1 cellular context compared by ENCODE assay signal in the genomic region with DNA sequence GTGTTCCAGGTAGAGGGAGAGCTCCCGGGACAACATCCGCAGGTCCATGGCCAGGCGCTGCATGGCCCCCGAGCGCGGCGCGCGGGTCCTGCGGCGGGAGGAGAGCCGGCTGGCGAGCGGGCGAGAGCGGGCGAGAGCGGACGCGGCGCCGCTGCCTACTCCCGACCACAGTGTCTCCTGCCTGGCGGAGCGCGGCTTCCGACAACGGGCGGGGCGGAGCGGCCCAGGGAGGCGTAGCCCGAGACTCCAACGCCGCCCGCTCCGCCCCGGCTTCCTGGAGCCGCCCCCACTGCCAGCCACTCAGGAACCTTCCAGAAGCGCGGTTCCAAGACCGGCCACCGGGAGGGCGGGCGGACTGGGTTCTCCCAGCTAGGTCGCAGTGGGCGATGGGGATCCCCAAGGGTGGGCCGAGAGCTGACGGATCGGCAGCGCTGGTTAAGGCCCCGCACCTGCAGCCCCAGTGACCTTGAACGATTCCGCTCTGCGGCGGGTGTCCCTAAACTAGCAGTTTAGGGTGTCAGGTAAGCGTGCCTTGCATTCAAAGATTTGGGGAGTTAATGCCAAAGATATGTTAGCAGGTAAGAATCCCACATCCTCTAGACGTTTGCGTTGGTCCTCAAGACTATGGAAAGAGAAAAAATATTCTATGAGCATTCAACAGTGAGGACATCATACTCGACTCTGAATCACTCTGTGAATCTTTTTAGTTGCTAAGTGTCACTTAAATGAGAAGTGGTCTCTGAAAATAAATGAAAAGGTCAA.
TF ChIP-seq lines count a peak whose summit lies in the region.

A gene with protein sequence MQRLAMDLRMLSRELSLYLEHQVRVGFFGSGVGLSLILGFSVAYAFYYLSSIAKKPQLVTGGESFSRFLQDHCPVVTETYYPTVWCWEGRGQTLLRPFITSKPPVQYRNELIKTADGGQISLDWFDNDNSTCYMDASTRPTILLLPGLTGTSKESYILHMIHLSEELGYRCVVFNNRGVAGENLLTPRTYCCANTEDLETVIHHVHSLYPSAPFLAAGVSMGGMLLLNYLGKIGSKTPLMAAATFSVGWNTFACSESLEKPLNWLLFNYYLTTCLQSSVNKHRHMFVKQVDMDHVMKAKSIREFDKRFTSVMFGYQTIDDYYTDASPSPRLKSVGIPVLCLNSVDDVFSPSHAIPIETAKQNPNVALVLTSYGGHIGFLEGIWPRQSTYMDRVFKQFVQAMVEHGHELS (minus strand): TSS at position 172 of the 762 bp plus-strand sequence. CDS start 109 bp downstream, at position 63.

TF ChIP-seq in K562, 482 proteins besides CTCF, POLR2A, EP300 and RAD21 (continued from another document and continues in another):
- TF ChIP-seq, protein P1, sequence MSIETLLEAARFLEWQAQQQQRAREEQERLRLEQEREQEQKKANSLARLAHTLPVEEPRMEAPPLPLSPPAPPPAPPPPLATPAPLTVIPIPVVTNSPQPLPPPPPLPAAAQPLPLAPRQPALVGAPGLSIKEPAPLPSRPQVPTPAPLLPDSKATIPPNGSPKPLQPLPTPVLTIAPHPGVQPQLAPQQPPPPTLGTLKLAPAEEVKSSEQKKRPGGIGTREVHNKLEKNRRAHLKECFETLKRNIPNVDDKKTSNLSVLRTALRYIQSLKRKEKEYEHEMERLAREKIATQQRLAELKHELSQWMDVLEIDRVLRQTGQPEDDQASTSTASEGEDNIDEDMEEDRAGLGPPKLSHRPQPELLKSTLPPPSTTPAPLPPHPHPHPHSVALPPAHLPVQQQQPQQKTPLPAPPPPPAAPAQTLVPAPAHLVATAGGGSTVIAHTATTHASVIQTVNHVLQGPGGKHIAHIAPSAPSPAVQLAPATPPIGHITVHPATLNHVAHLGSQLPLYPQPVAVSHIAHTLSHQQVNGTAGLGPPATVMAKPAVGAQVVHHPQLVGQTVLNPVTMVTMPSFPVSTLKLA (conservative IDR thresholded peaks at IDR 0.05): peak in 1 of 2 experiments; percentile 49; a peak in 1 of 4 replicates
- peak; percentile 65 for TF ChIP-seq POLR2AphosphoS5 (IDR thresholded peaks at IDR 0.05; ENCODE audit: control insufficient read depth, insufficient read depth, low read depth, low read length)
- no peak for TF ChIP-seq TCFL5 (CRISPR knock-in tag; conservative IDR thresholded peaks at IDR 0.05)
- TF ChIP-seq, protein P2, sequence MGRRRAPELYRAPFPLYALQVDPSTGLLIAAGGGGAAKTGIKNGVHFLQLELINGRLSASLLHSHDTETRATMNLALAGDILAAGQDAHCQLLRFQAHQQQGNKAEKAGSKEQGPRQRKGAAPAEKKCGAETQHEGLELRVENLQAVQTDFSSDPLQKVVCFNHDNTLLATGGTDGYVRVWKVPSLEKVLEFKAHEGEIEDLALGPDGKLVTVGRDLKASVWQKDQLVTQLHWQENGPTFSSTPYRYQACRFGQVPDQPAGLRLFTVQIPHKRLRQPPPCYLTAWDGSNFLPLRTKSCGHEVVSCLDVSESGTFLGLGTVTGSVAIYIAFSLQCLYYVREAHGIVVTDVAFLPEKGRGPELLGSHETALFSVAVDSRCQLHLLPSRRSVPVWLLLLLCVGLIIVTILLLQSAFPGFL (CRISPR knock-in tag; IDR thresholded peaks at IDR 0.05): no peak
- TF ChIP-seq, protein P3, sequence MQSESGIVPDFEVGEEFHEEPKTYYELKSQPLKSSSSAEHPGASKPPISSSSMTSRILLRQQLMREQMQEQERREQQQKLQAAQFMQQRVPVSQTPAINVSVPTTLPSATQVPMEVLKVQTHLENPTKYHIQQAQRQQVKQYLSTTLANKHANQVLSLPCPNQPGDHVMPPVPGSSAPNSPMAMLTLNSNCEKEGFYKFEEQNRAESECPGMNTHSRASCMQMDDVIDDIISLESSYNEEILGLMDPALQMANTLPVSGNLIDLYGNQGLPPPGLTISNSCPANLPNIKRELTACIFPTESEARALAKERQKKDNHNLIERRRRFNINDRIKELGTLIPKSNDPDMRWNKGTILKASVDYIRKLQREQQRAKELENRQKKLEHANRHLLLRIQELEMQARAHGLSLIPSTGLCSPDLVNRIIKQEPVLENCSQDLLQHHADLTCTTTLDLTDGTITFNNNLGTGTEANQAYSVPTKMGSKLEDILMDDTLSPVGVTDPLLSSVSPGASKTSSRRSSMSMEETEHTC (IDR thresholded peaks at IDR 0.05): no peak
- TF ChIP-seq, protein P4, sequence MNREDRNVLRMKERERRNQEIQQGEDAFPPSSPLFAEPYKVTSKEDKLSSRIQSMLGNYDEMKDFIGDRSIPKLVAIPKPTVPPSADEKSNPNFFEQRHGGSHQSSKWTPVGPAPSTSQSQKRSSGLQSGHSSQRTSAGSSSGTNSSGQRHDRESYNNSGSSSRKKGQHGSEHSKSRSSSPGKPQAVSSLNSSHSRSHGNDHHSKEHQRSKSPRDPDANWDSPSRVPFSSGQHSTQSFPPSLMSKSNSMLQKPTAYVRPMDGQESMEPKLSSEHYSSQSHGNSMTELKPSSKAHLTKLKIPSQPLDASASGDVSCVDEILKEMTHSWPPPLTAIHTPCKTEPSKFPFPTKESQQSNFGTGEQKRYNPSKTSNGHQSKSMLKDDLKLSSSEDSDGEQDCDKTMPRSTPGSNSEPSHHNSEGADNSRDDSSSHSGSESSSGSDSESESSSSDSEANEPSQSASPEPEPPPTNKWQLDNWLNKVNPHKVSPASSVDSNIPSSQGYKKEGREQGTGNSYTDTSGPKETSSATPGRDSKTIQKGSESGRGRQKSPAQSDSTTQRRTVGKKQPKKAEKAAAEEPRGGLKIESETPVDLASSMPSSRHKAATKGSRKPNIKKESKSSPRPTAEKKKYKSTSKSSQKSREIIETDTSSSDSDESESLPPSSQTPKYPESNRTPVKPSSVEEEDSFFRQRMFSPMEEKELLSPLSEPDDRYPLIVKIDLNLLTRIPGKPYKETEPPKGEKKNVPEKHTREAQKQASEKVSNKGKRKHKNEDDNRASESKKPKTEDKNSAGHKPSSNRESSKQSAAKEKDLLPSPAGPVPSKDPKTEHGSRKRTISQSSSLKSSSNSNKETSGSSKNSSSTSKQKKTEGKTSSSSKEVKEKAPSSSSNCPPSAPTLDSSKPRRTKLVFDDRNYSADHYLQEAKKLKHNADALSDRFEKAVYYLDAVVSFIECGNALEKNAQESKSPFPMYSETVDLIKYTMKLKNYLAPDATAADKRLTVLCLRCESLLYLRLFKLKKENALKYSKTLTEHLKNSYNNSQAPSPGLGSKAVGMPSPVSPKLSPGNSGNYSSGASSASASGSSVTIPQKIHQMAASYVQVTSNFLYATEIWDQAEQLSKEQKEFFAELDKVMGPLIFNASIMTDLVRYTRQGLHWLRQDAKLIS (CRISPR knock-in tag; IDR thresholded peaks at IDR 0.05): no peak; the same call in 1 of the 2 replicates
- peak; percentile 62 for TF ChIP-seq RBBP5 (IDR thresholded peaks at IDR 0.05; ENCODE audit: borderline replicate concordance, insufficient read depth, low read length, poor library complexity, severe bottlenecking)
- TF ChIP-seq, protein P5, sequence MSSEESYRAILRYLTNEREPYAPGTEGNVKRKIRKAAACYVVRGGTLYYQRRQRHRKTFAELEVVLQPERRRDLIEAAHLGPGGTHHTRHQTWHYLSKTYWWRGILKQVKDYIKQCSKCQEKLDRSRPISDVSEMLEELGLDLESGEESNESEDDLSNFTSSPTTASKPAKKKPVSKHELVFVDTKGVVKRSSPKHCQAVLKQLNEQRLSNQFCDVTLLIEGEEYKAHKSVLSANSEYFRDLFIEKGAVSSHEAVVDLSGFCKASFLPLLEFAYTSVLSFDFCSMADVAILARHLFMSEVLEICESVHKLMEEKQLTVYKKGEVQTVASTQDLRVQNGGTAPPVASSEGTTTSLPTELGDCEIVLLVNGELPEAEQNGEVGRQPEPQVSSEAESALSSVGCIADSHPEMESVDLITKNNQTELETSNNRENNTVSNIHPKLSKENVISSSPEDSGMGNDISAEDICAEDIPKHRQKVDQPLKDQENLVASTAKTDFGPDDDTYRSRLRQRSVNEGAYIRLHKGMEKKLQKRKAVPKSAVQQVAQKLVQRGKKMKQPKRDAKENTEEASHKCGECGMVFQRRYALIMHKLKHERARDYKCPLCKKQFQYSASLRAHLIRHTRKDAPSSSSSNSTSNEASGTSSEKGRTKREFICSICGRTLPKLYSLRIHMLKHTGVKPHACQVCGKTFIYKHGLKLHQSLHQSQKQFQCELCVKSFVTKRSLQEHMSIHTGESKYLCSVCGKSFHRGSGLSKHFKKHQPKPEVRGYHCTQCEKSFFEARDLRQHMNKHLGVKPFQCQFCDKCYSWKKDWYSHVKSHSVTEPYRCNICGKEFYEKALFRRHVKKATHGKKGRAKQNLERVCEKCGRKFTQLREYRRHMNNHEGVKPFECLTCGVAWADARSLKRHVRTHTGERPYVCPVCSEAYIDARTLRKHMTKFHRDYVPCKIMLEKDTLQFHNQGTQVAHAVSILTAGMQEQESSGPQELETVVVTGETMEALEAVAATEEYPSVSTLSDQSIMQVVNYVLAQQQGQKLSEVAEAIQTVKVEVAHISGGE (CRISPR knock-in tag; IDR thresholded peaks at IDR 0.05): 0 out of 6 replicates have a peak, but pooled peaks of 1 of the 3 experiments have one; percentile 41
- TF ChIP-seq ZNF197 (CRISPR knock-in tag; IDR thresholded peaks at IDR 0.05; ENCODE audit: low read depth): no peak
- no peak for TF ChIP-seq PPARD (CRISPR knock-in tag; IDR thresholded peaks at IDR 0.05)
- TF ChIP-seq, protein P6, sequence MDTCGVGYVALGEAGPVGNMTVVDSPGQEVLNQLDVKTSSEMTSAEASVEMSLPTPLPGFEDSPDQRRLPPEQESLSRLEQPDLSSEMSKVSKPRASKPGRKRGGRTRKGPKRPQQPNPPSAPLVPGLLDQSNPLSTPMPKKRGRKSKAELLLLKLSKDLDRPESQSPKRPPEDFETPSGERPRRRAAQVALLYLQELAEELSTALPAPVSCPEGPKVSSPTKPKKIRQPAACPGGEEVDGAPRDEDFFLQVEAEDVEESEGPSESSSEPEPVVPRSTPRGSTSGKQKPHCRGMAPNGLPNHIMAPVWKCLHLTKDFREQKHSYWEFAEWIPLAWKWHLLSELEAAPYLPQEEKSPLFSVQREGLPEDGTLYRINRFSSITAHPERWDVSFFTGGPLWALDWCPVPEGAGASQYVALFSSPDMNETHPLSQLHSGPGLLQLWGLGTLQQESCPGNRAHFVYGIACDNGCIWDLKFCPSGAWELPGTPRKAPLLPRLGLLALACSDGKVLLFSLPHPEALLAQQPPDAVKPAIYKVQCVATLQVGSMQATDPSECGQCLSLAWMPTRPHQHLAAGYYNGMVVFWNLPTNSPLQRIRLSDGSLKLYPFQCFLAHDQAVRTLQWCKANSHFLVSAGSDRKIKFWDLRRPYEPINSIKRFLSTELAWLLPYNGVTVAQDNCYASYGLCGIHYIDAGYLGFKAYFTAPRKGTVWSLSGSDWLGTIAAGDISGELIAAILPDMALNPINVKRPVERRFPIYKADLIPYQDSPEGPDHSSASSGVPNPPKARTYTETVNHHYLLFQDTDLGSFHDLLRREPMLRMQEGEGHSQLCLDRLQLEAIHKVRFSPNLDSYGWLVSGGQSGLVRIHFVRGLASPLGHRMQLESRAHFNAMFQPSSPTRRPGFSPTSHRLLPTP (IDR thresholded peaks at IDR 0.05; ENCODE audit: borderline replicate concordance, extremely low read depth, insufficient read length): no peak
- TF ChIP-seq PCBP2 (IDR thresholded peaks at IDR 0.05; ENCODE audit: low read depth, low read length, poor library complexity, severe bottlenecking): no peak
- TF ChIP-seq, protein P7, sequence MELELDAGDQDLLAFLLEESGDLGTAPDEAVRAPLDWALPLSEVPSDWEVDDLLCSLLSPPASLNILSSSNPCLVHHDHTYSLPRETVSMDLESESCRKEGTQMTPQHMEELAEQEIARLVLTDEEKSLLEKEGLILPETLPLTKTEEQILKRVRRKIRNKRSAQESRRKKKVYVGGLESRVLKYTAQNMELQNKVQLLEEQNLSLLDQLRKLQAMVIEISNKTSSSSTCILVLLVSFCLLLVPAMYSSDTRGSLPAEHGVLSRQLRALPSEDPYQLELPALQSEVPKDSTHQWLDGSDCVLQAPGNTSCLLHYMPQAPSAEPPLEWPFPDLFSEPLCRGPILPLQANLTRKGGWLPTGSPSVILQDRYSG (tag; conservative IDR thresholded peaks at IDR 0.05; ENCODE audit: low read depth): no peak
- no peak for TF ChIP-seq ZFP30 (CRISPR knock-in tag; IDR thresholded peaks at IDR 0.05; ENCODE audit: borderline replicate concordance)
- peak; percentile 99 for TF ChIP-seq POLR2G (IDR thresholded peaks at IDR 0.05; ENCODE audit: low read depth, low read length)
- TF ChIP-seq ZNF586 (CRISPR knock-in tag; conservative IDR thresholded peaks at IDR 0.05): no peak
- no peak for TF ChIP-seq BACH1 (tag; IDR thresholded peaks at IDR 0.05)
- TF ChIP-seq TCF3 (CRISPR knock-in tag; IDR thresholded peaks at IDR 0.05): no peak
- TF ChIP-seq, protein P8, sequence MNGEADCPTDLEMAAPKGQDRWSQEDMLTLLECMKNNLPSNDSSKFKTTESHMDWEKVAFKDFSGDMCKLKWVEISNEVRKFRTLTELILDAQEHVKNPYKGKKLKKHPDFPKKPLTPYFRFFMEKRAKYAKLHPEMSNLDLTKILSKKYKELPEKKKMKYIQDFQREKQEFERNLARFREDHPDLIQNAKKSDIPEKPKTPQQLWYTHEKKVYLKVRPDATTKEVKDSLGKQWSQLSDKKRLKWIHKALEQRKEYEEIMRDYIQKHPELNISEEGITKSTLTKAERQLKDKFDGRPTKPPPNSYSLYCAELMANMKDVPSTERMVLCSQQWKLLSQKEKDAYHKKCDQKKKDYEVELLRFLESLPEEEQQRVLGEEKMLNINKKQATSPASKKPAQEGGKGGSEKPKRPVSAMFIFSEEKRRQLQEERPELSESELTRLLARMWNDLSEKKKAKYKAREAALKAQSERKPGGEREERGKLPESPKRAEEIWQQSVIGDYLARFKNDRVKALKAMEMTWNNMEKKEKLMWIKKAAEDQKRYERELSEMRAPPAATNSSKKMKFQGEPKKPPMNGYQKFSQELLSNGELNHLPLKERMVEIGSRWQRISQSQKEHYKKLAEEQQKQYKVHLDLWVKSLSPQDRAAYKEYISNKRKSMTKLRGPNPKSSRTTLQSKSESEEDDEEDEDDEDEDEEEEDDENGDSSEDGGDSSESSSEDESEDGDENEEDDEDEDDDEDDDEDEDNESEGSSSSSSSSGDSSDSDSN (IDR thresholded peaks at IDR 0.05; ENCODE audit: borderline replicate concordance in 1 of 2, low read depth in 2 of 2, low read length in 2 of 2): peak; percentile 48 to 96; a peak in 3 of 4 replicates
- TF ChIP-seq TEAD1 (CRISPR knock-in tag; IDR thresholded peaks at IDR 0.05): 0 out of 4 replicates have a peak, but pooled peaks of 1 of the 2 experiments have one; percentile 29
- TF ChIP-seq CREM (IDR thresholded peaks at IDR 0.05; ENCODE audit: low read depth): peak; percentile 63
- no peak for TF ChIP-seq KAT7 (CRISPR knock-in tag; IDR thresholded peaks at IDR 0.05; ENCODE audit: borderline replicate concordance)
- TF ChIP-seq, protein P9, sequence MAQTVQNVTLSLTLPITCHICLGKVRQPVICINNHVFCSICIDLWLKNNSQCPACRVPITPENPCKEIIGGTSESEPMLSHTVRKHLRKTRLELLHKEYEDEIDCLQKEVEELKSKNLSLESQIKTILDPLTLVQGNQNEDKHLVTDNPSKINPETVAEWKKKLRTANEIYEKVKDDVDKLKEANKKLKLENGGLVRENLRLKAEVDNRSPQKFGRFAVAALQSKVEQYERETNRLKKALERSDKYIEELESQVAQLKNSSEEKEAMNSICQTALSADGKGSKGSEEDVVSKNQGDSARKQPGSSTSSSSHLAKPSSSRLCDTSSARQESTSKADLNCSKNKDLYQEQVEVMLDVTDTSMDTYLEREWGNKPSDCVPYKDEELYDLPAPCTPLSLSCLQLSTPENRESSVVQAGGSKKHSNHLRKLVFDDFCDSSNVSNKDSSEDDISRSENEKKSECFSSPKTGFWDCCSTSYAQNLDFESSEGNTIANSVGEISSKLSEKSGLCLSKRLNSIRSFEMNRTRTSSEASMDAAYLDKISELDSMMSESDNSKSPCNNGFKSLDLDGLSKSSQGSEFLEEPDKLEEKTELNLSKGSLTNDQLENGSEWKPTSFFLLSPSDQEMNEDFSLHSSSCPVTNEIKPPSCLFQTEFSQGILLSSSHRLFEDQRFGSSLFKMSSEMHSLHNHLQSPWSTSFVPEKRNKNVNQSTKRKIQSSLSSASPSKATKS (CRISPR knock-in tag; IDR thresholded peaks at IDR 0.05): no peak
- TF ChIP-seq ZNF316 (IDR thresholded peaks at IDR 0.05): no peak
- TF ChIP-seq SIN3A (IDR thresholded peaks at IDR 0.05; ENCODE audit: borderline replicate concordance in 2 of 2, control insufficient read depth in 1 of 2, low read depth in 2 of 2, low read length in 2 of 2): peak in 1 of 2 experiments; percentile 26; a peak in 1 of 4 replicates
- no peak for TF ChIP-seq ZNF146 (CRISPR knock-in tag; IDR thresholded peaks at IDR 0.05; ENCODE audit: unreplicated experiment)
